Comparison of ENCODE assay signal across 1 cellular context in the genomic region with DNA sequence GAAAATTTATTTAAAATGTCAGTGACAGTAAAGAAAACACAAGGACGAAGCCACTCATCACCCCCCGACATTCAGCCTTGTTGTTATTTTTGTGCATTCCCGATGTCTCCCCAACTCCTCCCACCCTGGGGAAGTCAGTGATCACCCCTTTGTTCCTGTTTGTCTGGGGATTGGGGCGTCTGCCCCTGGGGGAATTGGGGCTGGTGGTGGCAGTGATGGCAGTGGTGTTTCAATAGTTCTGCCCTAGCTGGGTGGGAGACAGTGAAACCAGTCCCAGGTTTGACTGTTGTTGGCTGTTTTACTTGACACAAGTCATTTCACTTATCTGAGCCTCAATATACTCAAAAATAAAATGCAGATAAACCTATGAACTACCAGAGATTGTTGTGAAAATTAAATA.
TF ChIP-seq lines count a peak whose summit lies in the region.

No MANE protein-coding gene starts in this region.

TF ChIP-seq in endothelial cell of umbilical vein, 7 proteins besides CTCF, POLR2A, EP300 and RAD21:
- TF ChIP-seq FOS (IDR thresholded peaks at IDR 0.05; ENCODE audit: borderline replicate concordance, insufficient read depth, low read length): no peak
- TF ChIP-seq, protein P1, sequence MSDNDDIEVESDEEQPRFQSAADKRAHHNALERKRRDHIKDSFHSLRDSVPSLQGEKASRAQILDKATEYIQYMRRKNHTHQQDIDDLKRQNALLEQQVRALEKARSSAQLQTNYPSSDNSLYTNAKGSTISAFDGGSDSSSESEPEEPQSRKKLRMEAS (IDR thresholded peaks at IDR 0.05; ENCODE audit: insufficient read depth, insufficient read length): no peak
- TF ChIP-seq EZH2 (IDR thresholded peaks at IDR 0.05; ENCODE audit: borderline replicate concordance, low read depth, low read length, severe bottlenecking): no peak
- TF ChIP-seq POLR2AphosphoS5 (IDR thresholded peaks at IDR 0.05; ENCODE audit: insufficient read depth, low read depth, low read length): no peak
- no peak for TF ChIP-seq GATA2 (IDR thresholded peaks at IDR 0.05; ENCODE audit: insufficient read depth, insufficient read length, low read depth, low read length)
- no peak for TF ChIP-seq JUN (IDR thresholded peaks at IDR 0.05; ENCODE audit: borderline replicate concordance, insufficient read depth, insufficient read length, low read depth)
- no peak for TF ChIP-seq MYC (IDR thresholded peaks at IDR 0.05; ENCODE audit: low read depth, low read length)
